ENCODE assay signal across 26 cellular contexts in the genomic region with DNA sequence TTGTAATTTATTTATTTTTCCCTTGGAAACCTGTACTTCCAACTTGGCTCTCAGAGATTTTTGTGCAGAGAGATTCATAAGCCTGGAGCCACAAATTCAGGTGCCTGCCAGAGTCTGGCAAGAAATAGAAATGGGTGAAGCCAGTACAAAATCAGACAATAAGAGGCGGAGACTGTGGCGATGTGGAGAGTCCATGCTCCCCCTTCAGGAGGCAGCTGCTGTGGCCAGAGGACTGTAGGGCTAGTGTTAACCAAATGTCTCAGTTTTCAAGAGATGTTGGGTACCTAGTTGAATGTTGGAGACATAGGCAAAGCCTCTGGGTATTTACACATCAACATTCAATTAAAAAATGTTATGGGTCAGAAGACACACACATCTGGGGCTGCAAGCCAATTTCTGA.
"Had no signal": no experiment of that assay in that cellular context is flagged by ENCODE, and none has a peak within 500 bp of the region (broad histone marks: within the 10 kb centered on the region; RNA-seq: fewer than 3 reads in every experiment).

No MANE protein-coding gene starts in this region.

- H3K9me3 Mint-ChIP-seq: natural killer cell treated with Interleukin-12 subunit alpha and Interleukin-12 subunit beta and Interleukin-15 and Interleukin-18, amount 100 ng/mL, for 72 hours; stimulated activated naive CD8-positive, alpha-beta T cell treated with anti-CD3 and anti-CD28 coated beads, Interleukin-15, amount 100 ng/mL, for 72 hours had no signal

- H3K27me3 Mint-ChIP-seq: progenitor cell of endocrine pancreas; stimulated activated memory B cell treated with anti-CD40 and anti-IgM and Interleukin-4, amounts not matched to agents 10 μg/mL and 1 μg/mL and 100 μg/mL, for 72 hours; stimulated activated naive CD8-positive, alpha-beta T cell treated with anti-CD3 and anti-CD28 coated beads, Interleukin-15, amount 100 ng/mL, for 72 hours; type B pancreatic cell had no signal

- ATAC-seq: left colon; left lung; lower lobe of right lung; naive thymus-derived CD4-positive, alpha-beta T cell; natural killer cell treated with Interleukin-12 subunit alpha and Interleukin-12 subunit beta and Interleukin-15 and Interleukin-18, amount 100 ng/mL, for 72 hours; right lobe of liver; stimulated activated memory B cell treated with anti-CD40 and anti-IgM and Interleukin-4, amounts not matched to agents 10 μg/mL and 1 μg/mL and 100 μg/mL, for 72 hours; stimulated activated naive CD8-positive, alpha-beta T cell treated with anti-CD3 and anti-CD28 coated beads, Interleukin-15, amount 100 ng/mL, for 72 hours had no signal

- H3K36me3 Mint-ChIP-seq: immature natural killer cell; natural killer cell treated with Interleukin-12 subunit alpha and Interleukin-12 subunit beta and Interleukin-15 and Interleukin-18, amount 100 ng/mL, for 72 hours; stimulated activated memory B cell treated with anti-CD40 and anti-IgM and Interleukin-4, amounts not matched to agents 10 μg/mL and 1 μg/mL and 100 μg/mL, for 72 hours; type B pancreatic cell had no signal

- H3K4me3 Mint-ChIP-seq: immature natural killer cell; naive thymus-derived CD4-positive, alpha-beta T cell; natural killer cell treated with Interleukin-12 subunit alpha and Interleukin-12 subunit beta and Interleukin-15 and Interleukin-18, amount 100 ng/mL, for 72 hours; stimulated activated memory B cell treated with anti-CD40 and anti-IgM and Interleukin-4, amounts not matched to agents 10 μg/mL and 1 μg/mL and 100 μg/mL, for 72 hours; stimulated activated naive CD8-positive, alpha-beta T cell treated with anti-CD3 and anti-CD28 coated beads, Interleukin-15, amount 100 ng/mL, for 72 hours; type B pancreatic cell had no signal

- H3K4me1 ChIP-seq: left lung, lower lobe of right lung, right atrium auricular region, right lobe of liver, tibial nerve, uterus had no signal

- H3K36me3 ChIP-seq: left lung, lower lobe of right lung, ovary, right atrium auricular region, right lobe of liver, tibial nerve, uterus had no signal

- H3K27ac Mint-ChIP-seq: immature natural killer cell; naive thymus-derived CD4-positive, alpha-beta T cell; natural killer cell treated with Interleukin-12 subunit alpha and Interleukin-12 subunit beta and Interleukin-15 and Interleukin-18, amount 100 ng/mL, for 72 hours; progenitor cell of endocrine pancreas; stimulated activated memory B cell treated with anti-CD40 and anti-IgM and Interleukin-4, amounts not matched to agents 10 μg/mL and 1 μg/mL and 100 μg/mL, for 72 hours; type B pancreatic cell had no signal

- H3K4me1 Mint-ChIP-seq: immature natural killer cell; naive thymus-derived CD4-positive, alpha-beta T cell; stimulated activated memory B cell treated with anti-CD40 and anti-IgM and Interleukin-4, amounts not matched to agents 10 μg/mL and 1 μg/mL and 100 μg/mL, for 72 hours; stimulated activated naive CD8-positive, alpha-beta T cell treated with anti-CD3 and anti-CD28 coated beads, Interleukin-15, amount 100 ng/mL, for 72 hours had no signal

- H3K4me3 ChIP-seq: left lung, lower lobe of right lung, ovary, right atrium auricular region, right lobe of liver, smooth muscle cell, tibial nerve, uterus had no signal

- H3K9me3 ChIP-seq: left lung, lower lobe of right lung, ovary, right atrium auricular region, right lobe of liver, tibial nerve, uterus had no signal

- DNase-seq: hypothalamus; immature natural killer cell; kidney; left colon; left lung; lower lobe of right lung; mammary epithelial cell; mesenchymal stem cell; naive thymus-derived CD4-positive, alpha-beta T cell; ovary; right lobe of liver; stimulated activated CD4-positive, alpha-beta T cell treated with anti-CD3 and anti-CD28 coated beads, Interleukin-1b, Interleukin-23, amount 100 ng/mL, for 48 hours; stimulated activated CD4-positive, alpha-beta T cell treated with anti-CD3 and anti-CD28 coated beads, Interleukin-2, amount 100 ng/mL, for 48 hours; stimulated activated CD4-positive, alpha-beta T cell treated with anti-CD3 and anti-CD28 coated beads, Interleukin-4, amount 100 ng/mL, for 4 hours; stimulated activated CD8-positive, alpha-beta memory T cell treated with anti-CD3 and anti-CD28 coated beads, Interleukin-4, amount 100 ng/mL, for 48 hours; stimulated activated naive CD4-positive, alpha-beta T cell treated with Interleukin-2 at 50 U/mL for 16 hours; stimulated activated naive CD8-positive, alpha-beta T cell treated with anti-CD3 and anti-CD28 coated beads, Interleukin-15, amount 100 ng/mL, for 72 hours; substantia nigra; uterus had no signal
